In genomic region chr1:232880354-232880753, GRCh38 we compare ENCODE assay signal across 8 cellular contexts.
DNase-seq lines count a peak whose midpoint lies in the region; ATAC-seq and TF ChIP-seq lines count a peak whose summit lies in the region.

No MANE protein-coding gene starts in this region.

- H3K4me1 ChIP-seq in adipocyte (ENCODE audit: control insufficient read depth, insufficient read depth, low read length) (peaks cover 13% of the 10 kb centered on the region), spleen (no peaks in the 10 kb centered on the region)

- H3K27ac ChIP-seq in spleen, result no peak overlapping the region

- no peaks in the 10 kb centered on the region for H3K36me3 ChIP-seq in adipocyte (ENCODE audit: control insufficient read depth, insufficient read depth, low read length, severe bottlenecking)
- H3K36me3 ChIP-seq in spleen, result no peaks in the 10 kb centered on the region

- CTCF ChIA-PET in Calu3 (lab: Charles Lee), result interaction anchor here (1.0 kb wide), 1 partner anchor 16 kb away, joined by 3 read pairs; no protein-coding TSS in a partner anchor

- no peaks in the 10 kb centered on the region for H3K4me1 Mint-ChIP-seq in Calu3 (ENCODE audit: low read depth, unreplicated experiment)

- no peak for TF ChIP-seq POLR2A in spleen (IDR thresholded peaks at IDR 0.05)

- ATAC-seq in GM21717 (IDR thresholded peaks at IDR 0.05; ENCODE audit: unreplicated experiment), result no peak

- H3K4me3 ChIP-seq in adipocyte (ENCODE audit: low read length), result no peak overlapping the region
- H3K4me3 ChIP-seq in spleen, result no peak overlapping the region

- peak; percentile 48 for TF ChIP-seq CTCF in Calu3 (IDR thresholded peaks at IDR 0.05; ENCODE audit: unreplicated experiment)
- peak in 5 of 11 experiments; percentile 12 to 42 (median 28) for TF ChIP-seq CTCF in spleen (IDR thresholded peaks at IDR 0.05 in 8 of 11, conservative IDR thresholded peaks at IDR 0.05 in 3 of 11)

- H3K9me3 Mint-ChIP-seq in Calu3 (ENCODE audit: low read depth, unreplicated experiment), result no peaks in the 10 kb centered on the region

- H3K4me3 Mint-ChIP-seq in Calu3 (ENCODE audit: low read depth, unreplicated experiment), result no peak overlapping the region

- intact Hi-C loops in Calu3 (cut with micrococcal nuclease; ENCODE audit: unreplicated experiment) (no loop called here), spleen (cut with DNase I; ENCODE audit: low total_unique reads) (no loop called here)

- no peaks in the 10 kb centered on the region for H3K27me3 ChIP-seq in adipocyte (replicated peaks; ENCODE audit: control insufficient read depth, insufficient read depth, low read length)
- H3K27me3 ChIP-seq in spleen (replicated peaks in 1 of 7), result peaks cover 0 to 12% (median 0%) of the 10 kb centered on the region in 7 donors

- no peak overlapping the region for H3K27ac Mint-ChIP-seq in Calu3 (ENCODE audit: unreplicated experiment)

- H3K27me3 Mint-ChIP-seq in Calu3 (ENCODE audit: unreplicated experiment), result peaks cover 8% of the 10 kb centered on the region

- 60 to 78% (median 68%) methylated on average over 3 of the region's 3 CpGs for WGBS in spleen, 5 donors

- no peaks in the 10 kb centered on the region for H3K9me3 ChIP-seq in adipocyte (ENCODE audit: control insufficient read depth, low read length)
- no peaks in the 10 kb centered on the region for H3K9me3 ChIP-seq in spleen

- DNase-seq in Calu3 (peak; percentile 47), HT-29 (ENCODE audit: low spot score) (peak; percentile 55), adipocyte (ENCODE audit: low read depth) (peak; percentile 54), kidney tubule cell (ENCODE audit: low spot score) (peak; percentile 31), spleen (no peak), NCI-H2196 (lab: John Stamatoyannopoulos, UW; ENCODE audit: unreplicated experiment) (no peak)
- DNase-seq in NK-92 treated with Interleukin-12 subunit alpha and Interleukin-12 subunit beta, amount 100 ng/mL, for 24 hours (lab: John Stamatoyannopoulos, UW), result no peak

- H3K36me3 Mint-ChIP-seq in Calu3 (ENCODE audit: insufficient read depth, unreplicated experiment), result no peaks in the 10 kb centered on the region

- no peak overlapping the region for H3K9ac ChIP-seq in adipocyte (ENCODE audit: low read length)

- BruUV-seq in Calu3 (replicated peaks; lab: Mats Ljungman, UMichigan), result no TSS peak

Comparison
In these comparisons a context has a peak if more than half of its experiments do, and no peak if none do; other contexts are left out.
1. DNase-seq: peak in Calu3 (single experiment), HT-29 (single experiment), adipocyte (single experiment) and kidney tubule cell (single experiment); none in spleen (single experiment), NK-92 treated with Interleukin-12 subunit alpha and Interleukin-12 subunit beta, amount 100 ng/mL, for 24 hours (single experiment) and NCI-H2196 (single experiment).